In the genomic region with DNA sequence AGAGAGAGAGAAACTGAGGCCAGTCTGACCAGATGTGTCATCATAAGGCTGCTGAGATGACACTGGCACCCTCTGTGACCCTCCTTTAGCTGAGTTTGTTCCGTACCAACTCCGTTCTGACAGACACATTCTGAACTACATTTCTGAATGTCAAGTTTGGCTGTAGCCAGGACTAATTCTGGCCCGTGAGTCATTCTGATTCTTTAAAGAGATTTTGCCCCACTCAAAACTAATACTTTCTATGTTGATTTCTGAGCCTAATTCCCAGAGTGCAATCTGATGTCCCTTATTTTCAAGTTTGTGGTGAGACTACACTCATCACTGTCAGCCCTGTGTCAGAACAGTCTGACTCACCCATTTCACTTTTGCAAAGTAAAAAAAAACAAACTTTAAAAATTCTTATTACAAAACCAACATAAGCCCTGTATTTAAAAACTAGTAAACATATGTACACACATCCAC, we compare ENCODE assay signal across 8 cellular contexts.
DNase-seq lines count a peak whose midpoint lies in the region; ATAC-seq, FAIRE-seq and TF ChIP-seq lines count a peak whose summit lies in the region.

No MANE protein-coding gene starts in this region.

- DNase-seq in PC-3 (peak; percentile 91), HepG2 (ENCODE audit: low spot score) (peak; percentile 25), cerebellar nuclear complex (lab: John Stamatoyannopoulos, UW) (no peak), DMS114 treated with DMSO at 0.1 percent for 48 hours (lab: John Stamatoyannopoulos, UW; ENCODE audit: unreplicated experiment) (no peak)
- no peak for DNase-seq in stimulated activated CD4-positive, alpha-beta T cell treated with anti-CD3 and anti-CD28 coated beads, Interleukin-4, amount 100 ng/mL, for 1 hour
- DNase-seq in effector memory CD8-positive, alpha-beta T cell = no peak

- H3K4me3 Mint-ChIP-seq in effector memory CD8-positive, alpha-beta T cell = no peak overlapping the region

- H2AFZ ChIP-seq in PC-3 (ENCODE audit: low read length) = no peak overlapping the region
- no peak overlapping the region for H2AFZ ChIP-seq in HepG2 (ENCODE audit: low read length)

- 0% methylated on average over 3 of the region's 3 CpGs for WGBS in HepG2 (ENCODE audit: low lambda C conversion rate)

- no peak for TF ChIP-seq POLR2A in HepG2 (IDR thresholded peaks at IDR 0.05; ENCODE audit: insufficient read depth in 1 of 2, low read depth in 2 of 2, low read length in 2 of 2)

- H3K27ac Mint-ChIP-seq in effector memory CD8-positive, alpha-beta T cell = no peak overlapping the region

- TF ChIP-seq EP300 in HepG2 (IDR thresholded peaks at IDR 0.05; ENCODE audit: low read depth in 2 of 2, low read length in 2 of 2) (no peak), HepG2 (CRISPR knock-in tag; IDR thresholded peaks at IDR 0.05; ENCODE audit: borderline replicate concordance) (no peak)

- BruUV-seq in PC-3 (replicated peaks; lab: Mats Ljungman, UMichigan) (no TSS peak), HepG2 (replicated peaks; lab: Mats Ljungman, UMichigan) (no TSS peak)

- no peaks in the 10 kb centered on the region for H3K36me3 Mint-ChIP-seq in effector memory CD8-positive, alpha-beta T cell (ENCODE audit: insufficient read depth)

- H3K9me2 ChIP-seq in PC-3 (replicated peaks; ENCODE audit: low read length) = no peaks in the 10 kb centered on the region

- H3K4me2 ChIP-seq in PC-3 (ENCODE audit: low read length) (peak overlapping the region; percentile 75), HepG2 (ENCODE audit: low read depth, low read length) (peak overlapping the region; percentile 44; the same call in 1 of the 2 replicates)

- H4K20me1 ChIP-seq in PC-3 (ENCODE audit: low read length) (no peaks in the 10 kb centered on the region), HepG2 (ENCODE audit: insufficient read depth, low read length) (no peaks in the 10 kb centered on the region)

- in situ Hi-C loops in HepG2 (cut with HindIII; ENCODE audit: extremely low pct_ligation_motif_present, low pct_unique_long_range_greater_than_20kb) = no loop called here

- no peaks in the 10 kb centered on the region for H3K79me2 ChIP-seq in PC-3 (ENCODE audit: low read length)
- no peaks in the 10 kb centered on the region for H3K79me2 ChIP-seq in HepG2 (ENCODE audit: insufficient read depth, low read length)

- CTCF ChIA-PET in PC-3 (lab: Charles Lee) = no interaction called here
- CTCF ChIA-PET in HepG2 (lab: Yijun Ruan, JAX; ENCODE audit: low intra/inter-chr PET ratio, low total read pairs) = no interaction called here

- H3K36me3 ChIP-seq in PC-3 (ENCODE audit: low read depth, low read length) (no peaks in the 10 kb centered on the region), HepG2 (replicated peaks in 1 of 2; ENCODE audit: control insufficient read depth in 1 of 2, insufficient read depth in 2 of 2, low read length in 2 of 2) (no peaks in the 10 kb centered on the region)

- no peaks in the 10 kb centered on the region for H3K27me3 Mint-ChIP-seq in effector memory CD8-positive, alpha-beta T cell

- TF ChIP-seq CTCF in PC-3 (conservative IDR thresholded peaks at IDR 0.05; ENCODE audit: low read depth, low read length) (no peak), HepG2 (CRISPR knock-in tag; IDR thresholded peaks at IDR 0.05) (no peak)

- intact Hi-C loops in PC-3 (cut with micrococcal nuclease) = loop anchor here (10.0 kb wide), 1 partner anchor 724 kb away; no protein-coding TSS in a partner anchor
- intact Hi-C loops in HepG2 (cut with micrococcal nuclease; ENCODE audit: unreplicated experiment) = no loop called here

- no peak for TF ChIP-seq RAD21 in HepG2 (CRISPR knock-in tag; IDR thresholded peaks at IDR 0.05)

- H3F3A ChIP-seq in PC-3 (ENCODE audit: low read length, unreplicated experiment) = peaks cover 3% of the 10 kb centered on the region

- peaks cover 9 to 10% of the 10 kb centered on the region in 2 donors for H3K9me3 Mint-ChIP-seq in effector memory CD8-positive, alpha-beta T cell

- POLR2A ChIA-PET in PC-3 (lab: Charles Lee; ENCODE audit: unreplicated experiment) = no interaction called here
- POLR2A ChIA-PET in HepG2 (lab: Yijun Ruan, JAX) = no interaction called here

- no peaks in the 10 kb centered on the region for H3K4me1 Mint-ChIP-seq in effector memory CD8-positive, alpha-beta T cell (ENCODE audit: low read depth in 2 of 2)

- peak; percentile 70 for ATAC-seq in GM18520 (IDR thresholded peaks at IDR 0.05; ENCODE audit: unreplicated experiment)
- peak; percentile 73 for ATAC-seq in HG02623 (IDR thresholded peaks at IDR 0.05; ENCODE audit: unreplicated experiment)
- peak; percentile 70 for ATAC-seq in PC-3
- no peak for ATAC-seq in HepG2
- ATAC-seq in effector memory CD8-positive, alpha-beta T cell (replicated peaks) = no peak

- H3K4me1 ChIP-seq in PC-3 (ENCODE audit: insufficient read depth, low read length) = peaks cover 55% of the 10 kb centered on the region
- H3K4me1 ChIP-seq in HepG2 (ENCODE audit: insufficient read depth, low read length) = peaks cover 31% of the 10 kb centered on the region

- H3K9me3 ChIP-seq in PC-3 (ENCODE audit: low read length) (no peaks in the 10 kb centered on the region), HepG2 (ENCODE audit: low read length) (no peaks in the 10 kb centered on the region)

- FAIRE-seq in HepG2 (lab: Jason Lieb, UNC) = no peak

- peak overlapping the region; percentile 98 for H3K9ac ChIP-seq in PC-3 (ENCODE audit: low read length)
- no peak overlapping the region for H3K9ac ChIP-seq in HepG2 (ENCODE audit: insufficient read depth, low read depth, low read length)

- H3K27me3 ChIP-seq in PC-3 (ENCODE audit: low read length) (no peaks in the 10 kb centered on the region), HepG2 (ENCODE audit: control insufficient read depth in 1 of 2, insufficient read depth in 2 of 2, low read length in 2 of 2) (peaks cover 0 to 14% of the 10 kb centered on the region in 2 experiments; a peak in 3 of 5 replicates)

- H3K27ac ChIP-seq in PC-3 (ENCODE audit: low read length) (peak overlapping the region; percentile 99), HepG2 (ENCODE audit: extremely low read length, insufficient read depth, low read length) (no peak overlapping the region)

- H3K4me3 ChIP-seq in PC-3 (ENCODE audit: low read length) (peak overlapping the region; percentile 40), HepG2 (replicated peaks in 1 of 3; ENCODE audit: insufficient read depth in 1 of 3, low read depth in 2 of 3, low read length in 3 of 3) (no peak overlapping the region)

TF ChIP-seq in HepG2, 621 proteins besides CTCF, POLR2A, EP300 and RAD21:
- TF ChIP-seq, protein P1, sequence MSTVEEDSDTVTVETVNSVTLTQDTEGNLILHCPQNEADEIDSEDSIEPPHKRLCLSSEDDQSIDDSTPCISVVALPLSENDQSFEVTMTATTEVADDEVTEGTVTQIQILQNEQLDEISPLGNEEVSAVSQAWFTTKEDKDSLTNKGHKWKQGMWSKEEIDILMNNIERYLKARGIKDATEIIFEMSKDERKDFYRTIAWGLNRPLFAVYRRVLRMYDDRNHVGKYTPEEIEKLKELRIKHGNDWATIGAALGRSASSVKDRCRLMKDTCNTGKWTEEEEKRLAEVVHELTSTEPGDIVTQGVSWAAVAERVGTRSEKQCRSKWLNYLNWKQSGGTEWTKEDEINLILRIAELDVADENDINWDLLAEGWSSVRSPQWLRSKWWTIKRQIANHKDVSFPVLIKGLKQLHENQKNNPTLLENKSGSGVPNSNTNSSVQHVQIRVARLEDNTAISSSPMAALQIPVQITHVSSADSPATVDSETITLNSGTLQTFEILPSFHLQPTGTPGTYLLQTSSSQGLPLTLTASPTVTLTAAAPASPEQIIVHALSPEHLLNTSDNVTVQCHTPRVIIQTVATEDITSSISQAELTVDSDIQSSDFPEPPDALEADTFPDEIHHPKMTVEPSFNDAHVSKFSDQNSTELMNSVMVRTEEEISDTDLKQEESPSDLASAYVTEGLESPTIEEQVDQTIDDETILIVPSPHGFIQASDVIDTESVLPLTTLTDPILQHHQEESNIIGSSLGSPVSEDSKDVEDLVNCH (CRISPR knock-in tag; IDR thresholded peaks at IDR 0.05) = no peak
- TF ChIP-seq GTF2F1 (IDR thresholded peaks at IDR 0.05; ENCODE audit: low read length) (no peak), IRX3 (CRISPR knock-in tag; IDR thresholded peaks at IDR 0.05; ENCODE audit: borderline replicate concordance, low read depth) (no peak), FOSL2 (CRISPR knock-in tag; IDR thresholded peaks at IDR 0.05) (peak; percentile 18; the same call in 1 of the 2 replicates)
- TF ChIP-seq, protein P2, sequence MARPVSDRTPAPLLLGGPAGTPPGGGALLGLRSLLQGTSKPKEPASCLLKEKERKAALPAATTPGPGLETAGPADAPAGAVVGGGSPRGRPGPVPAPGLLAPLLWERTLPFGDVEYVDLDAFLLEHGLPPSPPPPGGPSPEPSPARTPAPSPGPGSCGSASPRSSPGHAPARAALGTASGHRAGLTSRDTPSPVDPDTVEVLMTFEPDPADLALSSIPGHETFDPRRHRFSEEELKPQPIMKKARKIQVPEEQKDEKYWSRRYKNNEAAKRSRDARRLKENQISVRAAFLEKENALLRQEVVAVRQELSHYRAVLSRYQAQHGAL (CRISPR knock-in tag; IDR thresholded peaks at IDR 0.05; ENCODE audit: not compliant biosample characterization) = no peak
- TF ChIP-seq, protein P3, sequence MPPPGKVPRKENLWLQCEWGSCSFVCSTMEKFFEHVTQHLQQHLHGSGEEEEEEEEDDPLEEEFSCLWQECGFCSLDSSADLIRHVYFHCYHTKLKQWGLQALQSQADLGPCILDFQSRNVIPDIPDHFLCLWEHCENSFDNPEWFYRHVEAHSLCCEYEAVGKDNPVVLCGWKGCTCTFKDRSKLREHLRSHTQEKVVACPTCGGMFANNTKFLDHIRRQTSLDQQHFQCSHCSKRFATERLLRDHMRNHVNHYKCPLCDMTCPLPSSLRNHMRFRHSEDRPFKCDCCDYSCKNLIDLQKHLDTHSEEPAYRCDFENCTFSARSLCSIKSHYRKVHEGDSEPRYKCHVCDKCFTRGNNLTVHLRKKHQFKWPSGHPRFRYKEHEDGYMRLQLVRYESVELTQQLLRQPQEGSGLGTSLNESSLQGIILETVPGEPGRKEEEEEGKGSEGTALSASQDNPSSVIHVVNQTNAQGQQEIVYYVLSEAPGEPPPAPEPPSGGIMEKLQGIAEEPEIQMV (CRISPR knock-in tag; IDR thresholded peaks at IDR 0.05; ENCODE audit: low read depth) = no peak

Comparison
In these comparisons a context has a peak if more than half of its experiments do, and no peak if none do; other contexts are left out.
1. ATAC-seq: peak in GM18520 (single experiment), HG02623 (single experiment) and PC-3 (single experiment); none in HepG2 (single experiment) and effector memory CD8-positive, alpha-beta T cell (single experiment).
2. DNase-seq: peak in PC-3 (single experiment) and HepG2 (single experiment); none in stimulated activated CD4-positive, alpha-beta T cell treated with anti-CD3 and anti-CD28 coated beads, Interleukin-4, amount 100 ng/mL, for 1 hour (single experiment), cerebellar nuclear complex (0 of 2), effector memory CD8-positive, alpha-beta T cell (0 of 3) and DMS114 treated with DMSO at 0.1 percent for 48 hours (single experiment).